Comparison of ENCODE assay signal across 29 cellular contexts in the genomic region with DNA sequence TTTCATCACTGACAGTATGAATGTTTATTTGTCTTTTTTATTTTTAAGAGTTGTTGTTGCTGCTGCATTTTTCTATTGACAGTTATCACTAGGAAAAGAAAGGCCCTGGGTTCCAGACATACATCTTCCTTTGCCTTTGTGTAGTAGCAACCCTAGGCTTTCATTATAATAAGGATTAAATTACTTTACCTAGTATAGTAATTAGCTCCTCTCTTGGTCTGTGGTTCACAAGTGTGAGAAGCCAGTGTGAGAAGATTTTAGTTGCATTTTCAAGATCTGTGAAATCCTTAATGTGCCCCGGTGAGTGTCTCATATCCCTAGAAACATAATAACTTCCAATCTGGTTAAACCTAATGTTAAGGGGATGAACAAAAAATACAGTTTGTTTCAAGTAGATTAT.
"Had no signal": no experiment of that assay in that cellular context is flagged by ENCODE, and none has a peak within 500 bp of the region (broad histone marks: within the 10 kb centered on the region; RNA-seq: fewer than 3 reads in every experiment).

No MANE protein-coding gene starts in this region.

- H3K36me3 ChIP-seq: stomach, suprapubic skin, thoracic aorta, thyroid gland, tibial artery, tibial nerve, transverse colon, upper lobe of left lung, upper lobe of right lung, uterus, vagina had no signal

- H3K4me1 Mint-ChIP-seq: stimulated activated effector memory CD8-positive, alpha-beta T cell treated with anti-CD3 and anti-CD28 coated beads, Interleukin-12 subunit alpha, Interleukin-12 subunit beta, amount 100 ng/mL, for 72 hours; stimulated activated memory B cell treated with anti-CD40 and anti-IgM and Interleukin-4, amounts not matched to agents 10 μg/mL and 1 μg/mL and 100 μg/mL, for 72 hours; stimulated activated naive B cell treated with anti-CD40 and anti-IgM and Interleukin-4, amounts not matched to agents 10 μg/mL and 1 μg/mL and 100 μg/mL, for 72 hours; stimulated activated naive CD8-positive, alpha-beta T cell treated with anti-CD3 and anti-CD28 coated beads, Interleukin-15, amount 100 ng/mL, for 72 hours had no signal

- H3K27me3 Mint-ChIP-seq: stimulated activated memory B cell treated with anti-CD40 and anti-IgM and Interleukin-4, amounts not matched to agents 10 μg/mL and 1 μg/mL and 100 μg/mL, for 72 hours; stimulated activated naive B cell treated with anti-CD40 and anti-IgM and Interleukin-4, amounts not matched to agents 10 μg/mL and 1 μg/mL and 100 μg/mL, for 72 hours; stimulated activated naive CD8-positive, alpha-beta T cell treated with anti-CD3 and anti-CD28 coated beads, Interleukin-15, amount 100 ng/mL, for 72 hours; stimulated activated naive CD8-positive, alpha-beta T cell treated with anti-CD3 and anti-CD28 coated beads, Interleukin-15, Interleukin-2, amounts not matched to agents 100 ng/mL and 50 ng/mL, for 24 hours; type B pancreatic cell had no signal

- H3K4me1 ChIP-seq: stomach, suprapubic skin, testis, thyroid gland, tibial artery, tibial nerve, transverse colon, upper lobe of left lung, upper lobe of right lung, uterus, vagina had no signal

- H3K9me3 ChIP-seq: testis, thyroid gland, tibial artery, transverse colon, upper lobe of left lung, uterus, vagina had no signal

- H3K27ac Mint-ChIP-seq: stimulated activated effector memory CD8-positive, alpha-beta T cell treated with anti-CD3 and anti-CD28 coated beads, Interleukin-12 subunit alpha, Interleukin-12 subunit beta, amount 100 ng/mL, for 72 hours; stimulated activated memory B cell treated with anti-CD40 and anti-IgM and Interleukin-4, amounts not matched to agents 10 μg/mL and 1 μg/mL and 100 μg/mL, for 72 hours; stimulated activated naive B cell treated with anti-CD40 and anti-IgM and Interleukin-4, amounts not matched to agents 10 μg/mL and 1 μg/mL and 100 μg/mL, for 72 hours; stimulated activated naive CD8-positive, alpha-beta T cell treated with anti-CD3 and anti-CD28 coated beads, Interleukin-15, amount 100 ng/mL, for 72 hours; stimulated activated naive CD8-positive, alpha-beta T cell treated with anti-CD3 and anti-CD28 coated beads, Interleukin-15, Interleukin-2, amounts not matched to agents 100 ng/mL and 50 ng/mL, for 24 hours; type B pancreatic cell had no signal

- ATAC-seq: stimulated activated effector memory CD8-positive, alpha-beta T cell treated with anti-CD3 and anti-CD28 coated beads, Interleukin-12 subunit alpha, Interleukin-12 subunit beta, amount 100 ng/mL, for 72 hours; stimulated activated memory B cell treated with anti-CD40 and anti-IgM and Interleukin-4, amounts not matched to agents 10 μg/mL and 1 μg/mL and 100 μg/mL, for 72 hours; stimulated activated naive B cell treated with anti-CD40 and anti-IgM and Interleukin-4, amounts not matched to agents 10 μg/mL and 1 μg/mL and 100 μg/mL, for 72 hours; stimulated activated naive CD8-positive, alpha-beta T cell treated with anti-CD3 and anti-CD28 coated beads, Interleukin-15, amount 100 ng/mL, for 72 hours; stimulated activated naive CD8-positive, alpha-beta T cell treated with anti-CD3 and anti-CD28 coated beads, Interleukin-15, Interleukin-2, amounts not matched to agents 100 U/mL and 50 U/mL, for 24 hours; upper lobe of right lung had no signal

- FAIRE-seq: urothelium cell line had no signal

- H3K36me3 Mint-ChIP-seq: stimulated activated effector memory CD8-positive, alpha-beta T cell treated with anti-CD3 and anti-CD28 coated beads, Interleukin-12 subunit alpha, Interleukin-12 subunit beta, amount 100 ng/mL, for 72 hours; stimulated activated memory B cell treated with anti-CD40 and anti-IgM and Interleukin-4, amounts not matched to agents 10 μg/mL and 1 μg/mL and 100 μg/mL, for 72 hours; stimulated activated naive B cell treated with anti-CD40 and anti-IgM and Interleukin-4, amounts not matched to agents 10 μg/mL and 1 μg/mL and 100 μg/mL, for 72 hours; type B pancreatic cell had no signal

- H3K27ac ChIP-seq: stomach, suprapubic skin, testis, thoracic aorta, thyroid gland, tibial artery, tibial nerve, transverse colon, upper lobe of left lung, upper lobe of right lung, uterus, vagina had no signal

- H3K4me3 Mint-ChIP-seq: stimulated activated effector memory CD8-positive, alpha-beta T cell treated with anti-CD3 and anti-CD28 coated beads, Interleukin-12 subunit alpha, Interleukin-12 subunit beta, amount 100 ng/mL, for 72 hours; stimulated activated memory B cell treated with anti-CD40 and anti-IgM and Interleukin-4, amounts not matched to agents 10 μg/mL and 1 μg/mL and 100 μg/mL, for 72 hours; stimulated activated naive B cell treated with anti-CD40 and anti-IgM and Interleukin-4, amounts not matched to agents 10 μg/mL and 1 μg/mL and 100 μg/mL, for 72 hours; stimulated activated naive CD8-positive, alpha-beta T cell treated with anti-CD3 and anti-CD28 coated beads, Interleukin-15, amount 100 ng/mL, for 72 hours; stimulated activated naive CD8-positive, alpha-beta T cell treated with anti-CD3 and anti-CD28 coated beads, Interleukin-15, Interleukin-2, amounts not matched to agents 100 ng/mL and 50 ng/mL, for 24 hours; type B pancreatic cell had no signal

- DNase-seq: stimulated activated CD4-positive, alpha-beta T cell treated with anti-CD3 and anti-CD28 coated beads, Interleukin-2, amount 100 ng/mL, for 48 hours; stimulated activated CD4-positive, alpha-beta T cell treated with anti-CD3 and anti-CD28 coated beads, Interleukin-4, amount 100 ng/mL, for 1 hour; stimulated activated CD4-positive, alpha-beta T cell treated with anti-CD3 and anti-CD28 coated beads, Interleukin-4, amount 100 ng/mL, for 24 hours; stimulated activated CD4-positive, alpha-beta T cell treated with anti-CD3 and anti-CD28 coated beads, Interleukin-4, amount 100 ng/mL, for 4 hours; stimulated activated CD8-positive, alpha-beta memory T cell treated with anti-CD3 and anti-CD28 coated beads, Interleukin-4, amount 100 ng/mL, for 48 hours; stimulated activated naive B cell treated with anti-CD40 and anti-IgM and Interleukin-4, amounts not matched to agents 10 μg/mL and 1 μg/mL and 100 μg/mL, for 72 hours; stimulated activated naive CD4-positive, alpha-beta T cell; stimulated activated naive CD4-positive, alpha-beta T cell treated with Interleukin-2 at 50 U/mL for 16 hours; stimulated activated naive CD8-positive, alpha-beta T cell treated with anti-CD3 and anti-CD28 coated beads, Interleukin-15, amount 100 ng/mL, for 72 hours; stimulated activated naive CD8-positive, alpha-beta T cell treated with anti-CD3 and anti-CD28 coated beads, Interleukin-15, Interleukin-2, amounts not matched to agents 100 U/mL and 50 U/mL, for 24 hours; stomach; substantia nigra; testis; thyroid gland; tibial artery; transverse colon; trophoblast cell; upper lobe of left lung; upper lobe of right lung; uterus had no signal

- H3K27me3 ChIP-seq: stomach, suprapubic skin, testis, thyroid gland, tibial artery, tibial nerve, transverse colon, upper lobe of left lung, upper lobe of right lung, uterus, vagina had no signal

- H3K4me3 ChIP-seq: stomach, suprapubic skin, testis, thoracic aorta, thyroid gland, tibial artery, tibial nerve, transverse colon, upper lobe of left lung, upper lobe of right lung, uterus, vagina had no signal
